In the genomic region with DNA sequence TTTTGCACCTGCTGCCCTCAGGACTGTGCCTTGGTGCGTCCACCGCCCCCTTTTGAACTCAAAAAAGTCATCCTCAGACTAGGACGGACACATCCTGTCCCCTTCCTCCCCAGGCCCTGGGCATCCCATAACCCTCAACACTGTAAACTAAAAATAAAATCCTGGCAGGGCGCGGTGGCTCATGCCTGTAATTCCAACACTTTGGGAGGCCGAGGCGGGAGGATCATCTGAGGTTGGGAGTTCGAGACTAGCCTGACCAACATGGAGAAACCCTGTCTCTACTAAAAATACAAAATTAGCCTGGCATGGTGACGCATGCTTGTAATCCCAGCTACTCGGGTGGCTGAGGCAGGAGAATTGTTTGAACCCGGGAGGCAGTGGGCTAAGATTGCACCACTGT, we compare ENCODE assay signal across 8 cellular contexts. TPM values are rescaled to one million over a fixed set of nuclear protein-coding genes. Genes with fewer than 3 reads are reported as not detected.
A peak's percentile ranks its signal among the peaks of the same experiment; 100 is the strongest.
DNase-seq lines count a peak whose midpoint lies in the region; ATAC-seq and TF ChIP-seq lines count a peak whose summit lies in the region.
"Not testable (repeated sequence)": the region's sequence is repeated elsewhere in the genome, so short reads cannot be mapped to it uniquely, and the experiment has no call there.

No MANE protein-coding gene starts in this region.

- H3K27ac ChIP-seq in OCI-LY3 (ENCODE audit: low read length) (peak overlapping the region; percentile 78), sigmoid colon (peak overlapping the region; percentile 97 to 100 (median 99)), vagina (peak overlapping the region; percentile 97)

- ATAC-seq in central memory CD8-positive, alpha-beta T cell (replicated peaks; ENCODE audit: extremely low read depth, poor library complexity, severe bottlenecking); Right ventricle myocardium superior (ENCODE audit: poor library complexity): not testable (repeated sequence)

- TF ChIP-seq POLR2A in sigmoid colon (IDR thresholded peaks at IDR 0.05); vagina (IDR thresholded peaks at IDR 0.05): not testable (repeated sequence)

- not testable (repeated sequence) for TF ChIP-seq CTCF in OCI-LY3 (IDR thresholded peaks at IDR 0.05; ENCODE audit: low read depth, low read length); sigmoid colon (IDR thresholded peaks at IDR 0.05); vagina (IDR thresholded peaks at IDR 0.05)

- H3K79me2 ChIP-seq in OCI-LY3 (ENCODE audit: low read length): peaks cover 95% of the 10 kb centered on the region

- H3K36me3 Mint-ChIP-seq in activated T-cell treated with anti-CD3 and anti-CD28 coated beads, Interleukin-2, amount 50 U/mL, for 24 hours (ENCODE audit: low read depth): peaks cover 86% of the 10 kb centered on the region
- H3K36me3 Mint-ChIP-seq in central memory CD8-positive, alpha-beta T cell (ENCODE audit: insufficient read depth): peaks cover 21% of the 10 kb centered on the region

- H2AFZ ChIP-seq in OCI-LY3 (ENCODE audit: low read depth, low read length): not testable (repeated sequence)

- peaks cover 62% of the 10 kb centered on the region for H3K4me1 Mint-ChIP-seq in activated T-cell treated with anti-CD3 and anti-CD28 coated beads, Interleukin-2, amount 50 U/mL, for 24 hours (ENCODE audit: low read depth)
- peaks cover 63% of the 10 kb centered on the region for H3K4me1 Mint-ChIP-seq in central memory CD8-positive, alpha-beta T cell

- H3K27me3 Mint-ChIP-seq in activated T-cell treated with anti-CD3 and anti-CD28 coated beads, Interleukin-2, amount 50 U/mL, for 24 hours; central memory CD8-positive, alpha-beta T cell: not testable (repeated sequence)

- peaks cover 35% of the 10 kb centered on the region for H4K20me1 ChIP-seq in OCI-LY3 (ENCODE audit: insufficient read depth, low read length)

- not testable (repeated sequence) for TF ChIP-seq EP300 in sigmoid colon (IDR thresholded peaks at IDR 0.05)

- H3K9me3 ChIP-seq in OCI-LY3 (ENCODE audit: insufficient read depth, low read length); mononuclear cell (ENCODE audit: low read depth, low read length); sigmoid colon; vagina: not testable (repeated sequence)

- H3K4me2 ChIP-seq in OCI-LY3 (ENCODE audit: low read length): peak overlapping the region; percentile 79

- H3K4me1 ChIP-seq in OCI-LY3 (ENCODE audit: low read length) (peaks cover 38% of the 10 kb centered on the region), mononuclear cell (ENCODE audit: insufficient read depth, low read length) (peaks cover 67% of the 10 kb centered on the region), sigmoid colon (peaks cover 0 to 60% (median 40%) of the 10 kb centered on the region in 4 donors), vagina (peaks cover 57% of the 10 kb centered on the region)

- not testable (repeated sequence) for H3K9me3 Mint-ChIP-seq in activated T-cell treated with anti-CD3 and anti-CD28 coated beads, Interleukin-2, amount 50 U/mL, for 24 hours; central memory CD8-positive, alpha-beta T cell

- 16 to 50% methylated on average over 11 of the region's 11 CpGs for WGBS in sigmoid colon, 2 donors

- peak overlapping the region; percentile 78 for H3K4me3 ChIP-seq in GM08714 (ENCODE audit: low read length)
- peak overlapping the region; percentile 91 for H3K4me3 ChIP-seq in OCI-LY3 (ENCODE audit: low read length)
- H3K4me3 ChIP-seq in mononuclear cell (ENCODE audit: low read length): peak overlapping the region; percentile 95
- H3K4me3 ChIP-seq in sigmoid colon: peak overlapping the region; percentile 64 to 98 (median 83)
- peak overlapping the region; percentile 71 to 76 for H3K4me3 ChIP-seq in vagina

- peak overlapping the region; percentile 100 for H3K9ac ChIP-seq in OCI-LY3 (ENCODE audit: low read length)

- intact Hi-C loops in Right ventricle myocardium superior (cut with DNase I) (loop anchor here (10.0 kb wide), 1 partner anchor 369 kb away; the partner anchor contains the start of gene UVSSA), sigmoid colon (cut with DNase I) (loop anchor here (2.0 to 5.0 kb wide), 3 partner anchors 29 to 366 kb away; partner anchors contain the start of genes FAM53A, LETM1 and UVSSA), vagina (cut with DNase I) (loop anchor here (5.0 kb wide), 1 partner anchor 361 kb away; no protein-coding TSS in a partner anchor)

- peak overlapping the region; percentile 99 for H3K27ac Mint-ChIP-seq in activated T-cell treated with anti-CD3 and anti-CD28 coated beads, Interleukin-2, amount 50 U/mL, for 24 hours
- H3K27ac Mint-ChIP-seq in central memory CD8-positive, alpha-beta T cell (ENCODE audit: low read depth): peak overlapping the region; percentile 91

- H3K36me3 ChIP-seq in OCI-LY3 (replicated peaks; ENCODE audit: low read depth, low read length): peaks cover 36% of the 10 kb centered on the region
- H3K36me3 ChIP-seq in sigmoid colon: peaks cover 5 to 19% (median 10%) of the 10 kb centered on the region in 4 donors
- peaks cover 0 to 12% of the 10 kb centered on the region in 2 donors for H3K36me3 ChIP-seq in vagina

- H3K4me3 Mint-ChIP-seq in activated T-cell treated with anti-CD3 and anti-CD28 coated beads, Interleukin-2, amount 50 U/mL, for 24 hours: peak overlapping the region; percentile 100
- H3K4me3 Mint-ChIP-seq in central memory CD8-positive, alpha-beta T cell: peak overlapping the region; percentile 90

- DNase-seq in activated T-cell treated with anti-CD3 and anti-CD28 coated beads, Interleukin-2, amount 50 U/mL, for 24 hours; central memory CD8-positive, alpha-beta T cell (ENCODE audit: low spot score in 2 of 2); sigmoid colon; vagina (ENCODE audit: extremely low spot score in 2 of 2): not testable (repeated sequence)
- DNase-seq in Right ventricle myocardium superior: peak; percentile 22

- H3K27me3 ChIP-seq in OCI-LY3 (ENCODE audit: low read depth, low read length); mononuclear cell (ENCODE audit: insufficient read depth, low read length); sigmoid colon; vagina: not testable (repeated sequence)

RNA-seq across cellular contexts. Expression of gene SLBP, which starts 1.3 kb away (rescaled TPM):
- total RNA-seq in Right ventricle myocardium superior: 12.6 TPM
- total RNA-seq in mononuclear cell: 61.9 TPM
- 10 to 100 TPM; 32.3 to 48.9 (median 40.2) TPM for total RNA-seq in sigmoid colon
- polyA plus RNA-seq in sigmoid colon: 10 to 100 TPM; 34.0 to 36.0 (median 35.8) TPM
- total RNA-seq in vagina: 49.6 TPM

RNA-seq across cellular contexts. Expression of gene TMEM129, which starts 7.7 kb away (rescaled TPM):
- total RNA-seq in Right ventricle myocardium superior: 28.6 TPM
- 12.1 TPM for total RNA-seq in mononuclear cell
- 10 to 100 TPM; 40.6 to 51.4 (median 49.2) TPM for total RNA-seq in sigmoid colon
- polyA plus RNA-seq in sigmoid colon: 10 to 100 TPM; 16.9 to 42.4 (median 18.6) TPM
- 50.6 TPM for total RNA-seq in vagina

RNA-seq across cellular contexts. Expression of gene TACC3, which starts 7.9 kb away (rescaled TPM):
- total RNA-seq in Right ventricle myocardium superior: 7.0 TPM
- total RNA-seq in mononuclear cell: 27.0 TPM
- 10 to 100 TPM in 1 of 4 donors, 1 to 10 TPM in 3; 4.3 to 13.0 (median 6.9) TPM for total RNA-seq in sigmoid colon
- polyA plus RNA-seq in sigmoid colon: 10 to 100 TPM in 2 of 3 donors, 1 to 10 TPM in 1; 4.8 to 55.9 (median 11.8) TPM
- 16.0 TPM for total RNA-seq in vagina

RNA-seq across cellular contexts. Expression of gene FAM53A, which starts 29.3 kb away (rescaled TPM):
- total RNA-seq in Right ventricle myocardium superior: 1.0 TPM
- 2.2 TPM for total RNA-seq in mononuclear cell
- total RNA-seq in sigmoid colon: 1 to 10 TPM in 3 of 4 donors, under 1 TPM in 1; 0.82 to 4.1 (median 1.7) TPM
- polyA plus RNA-seq in sigmoid colon: 1 to 10 TPM in 2 of 3 donors, under 1 TPM in 1; 0.23 to 1.8 (median 1.4) TPM
- 13.8 TPM for total RNA-seq in vagina
